Comparison of ENCODE assay signal across 8 cellular contexts in the genomic region with DNA sequence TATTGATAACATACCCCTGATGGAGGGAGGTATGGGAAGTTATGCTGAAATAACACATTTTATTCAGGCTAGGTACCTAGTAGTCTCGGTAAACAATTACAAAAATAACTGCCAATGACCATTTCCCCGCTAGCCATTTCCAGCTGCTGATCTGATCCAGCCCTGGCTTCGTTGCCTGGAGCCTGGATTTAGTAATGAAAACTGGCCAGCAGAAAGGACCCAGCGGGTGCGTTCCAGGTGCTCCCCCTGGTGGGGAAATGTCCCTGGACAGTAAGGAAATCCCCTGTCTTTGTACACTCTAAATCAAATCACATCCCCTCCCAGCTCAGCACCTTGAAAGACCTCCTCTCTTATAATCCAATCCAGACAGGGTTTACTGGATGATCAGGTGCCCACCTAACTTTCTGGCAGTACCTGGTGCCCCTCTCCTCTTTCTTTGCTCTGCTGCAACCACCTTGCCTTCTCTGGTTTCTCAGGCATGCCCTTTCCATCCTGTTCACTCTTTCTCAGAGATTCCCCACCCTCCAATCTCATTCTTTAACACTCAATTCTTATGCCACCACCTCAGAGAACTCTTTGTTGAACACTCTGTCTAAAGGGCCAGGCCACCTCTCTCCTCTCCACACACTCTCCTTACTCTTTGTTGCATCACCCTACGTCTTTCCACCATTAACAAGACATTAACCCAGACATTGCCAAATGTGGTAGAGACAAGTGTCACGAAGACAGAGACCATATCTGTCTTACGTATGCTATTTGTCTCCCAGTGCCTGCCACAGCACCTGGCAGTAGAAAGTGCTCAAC. TPM values are rescaled to one million over a fixed set of nuclear protein-coding genes. Genes with fewer than 3 reads are reported as not detected.
DNase-seq lines count a peak whose midpoint lies in the region; ATAC-seq and TF ChIP-seq lines count a peak whose summit lies in the region.

No MANE protein-coding gene starts in this region.

- H3K27ac ChIP-seq in Peyer's patch, result no peak overlapping the region

- H3K4me3 ChIP-seq in Peyer's patch, result no peak overlapping the region

- H3K9me3 ChIP-seq in Peyer's patch, result no peaks in the 10 kb centered on the region

- no peak for ATAC-seq in HG02884 (IDR thresholded peaks at IDR 0.05; ENCODE audit: unreplicated experiment)

- peak; percentile 54 for DNase-seq in AG09319 (ENCODE audit: extremely low read depth, low read depth)
- peak; percentile 50 for DNase-seq in GM19240 (ENCODE audit: insufficient read length, low spot score)
- peak; percentile 58 to 78 (median 76) for DNase-seq in Peyer's patch
- DNase-seq in activated T-helper 1 cell treated with anti-CD3 and anti-CD28 coated beads, Interleukin-2, amount 50 U/mL, for 16 hours (ENCODE audit: low read depth in 1 of 2, low spot score in 1 of 2), result peak; percentile 5 to 29
- peak in 38 of 42 donors; percentile 16 to 75 (median 46) for DNase-seq in head of caudate nucleus
- peak; percentile 76 for DNase-seq in retina
- no peak for DNase-seq in NCI-H524 treated with DMSO at 0.1 percent for 48 hours (lab: John Stamatoyannopoulos, UW)

- intact Hi-C loops in head of caudate nucleus (cut with DNase I), result no loop called here

- H3K36me3 ChIP-seq in Peyer's patch, result no peaks in the 10 kb centered on the region

- no peaks in the 10 kb centered on the region for H3K27me3 ChIP-seq in Peyer's patch

- H3K4me1 ChIP-seq in Peyer's patch, result no peaks in the 10 kb centered on the region

- TF ChIP-seq CTCF in AG09319 (IDR thresholded peaks at IDR 0.05; ENCODE audit: low read depth, low read length) (peak; percentile 92), Peyer's patch (IDR thresholded peaks at IDR 0.05) (peak; percentile 35 to 82 (median 64))

- TF ChIP-seq POLR2A in Peyer's patch (IDR thresholded peaks at IDR 0.05), result no peak

RNA-seq across cellular contexts. Expression of a gene that starts 50.1 kb away (rescaled TPM):
- total RNA-seq in Peyer's patch, result 10 to 100 TPM; 20.0 to 31.4 (median 23.7) TPM

RNA-seq across cellular contexts. Expression of a gene that starts 53.8 kb away (rescaled TPM):
- 10 to 100 TPM; 17.5 to 56.9 (median 26.3) TPM for total RNA-seq in Peyer's patch
